Comparison of ENCODE assay signal across 9 cellular contexts in genomic region chr7:35716038-35716803, GRCh38. TPM values are rescaled to one million over a fixed set of nuclear protein-coding genes. Genes with fewer than 3 reads are reported as not detected.
DNase-seq lines count a peak whose midpoint lies in the region; ATAC-seq and TF ChIP-seq lines count a peak whose summit lies in the region.
"Had no signal": no experiment of that assay in that cellular context is flagged by ENCODE, and none has a peak within 500 bp of the region (broad histone marks: within the 10 kb centered on the region; RNA-seq: fewer than 3 reads in every experiment).

No MANE protein-coding gene starts in this region.

- no peak overlapping the region for H3K27ac Mint-ChIP-seq in HFFc6
- H3K27ac Mint-ChIP-seq in stimulated activated memory B cell treated with anti-CD40 and anti-IgM and Interleukin-4, amounts not matched to agents 10 μg/mL and 1 μg/mL and 100 μg/mL, for 72 hours = peak overlapping the region; percentile 55
- no peak overlapping the region for H3K27ac Mint-ChIP-seq in activated naive CD4-positive, alpha-beta T cell treated with anti-CD3 and anti-CD28 coated beads, Interleukin-2, amount 50 U/mL, for 72 hours

- H3K27ac ChIP-seq in caudate nucleus (ENCODE audit: low read depth, low read length) = peak overlapping the region; percentile 93

- peak overlapping the region; percentile 60 for H3K4me3 Mint-ChIP-seq in HFFc6
- H3K4me3 Mint-ChIP-seq in stimulated activated memory B cell treated with anti-CD40 and anti-IgM and Interleukin-4, amounts not matched to agents 10 μg/mL and 1 μg/mL and 100 μg/mL, for 72 hours = no peak overlapping the region

- no peaks in the 10 kb centered on the region; the same call in none of the 2 replicates for H3K27me3 Mint-ChIP-seq in HFFc6 (ENCODE audit: insufficient read depth)
- no peaks in the 10 kb centered on the region for H3K27me3 Mint-ChIP-seq in stimulated activated memory B cell treated with anti-CD40 and anti-IgM and Interleukin-4, amounts not matched to agents 10 μg/mL and 1 μg/mL and 100 μg/mL, for 72 hours

- DNase-seq in HFFc6 (no peak), caudate nucleus (lab: John Stamatoyannopoulos, UW) (peak in 48 of 61 donors; percentile 7 to 81 (median 50)), left colon (no peak), T-helper 9 cell (no peak), OCI-M1 (lab: John Stamatoyannopoulos, UW) (no peak), HuH-7.5 (ENCODE audit: low spot score) (no peak)
- DNase-seq in activated naive CD4-positive, alpha-beta T cell treated with anti-CD3 and anti-CD28 coated beads, Interleukin-2, amount 50 U/mL, for 72 hours (ENCODE audit: low spot score in 2 of 2) = no peak
- DNase-seq: NCI-H748 treated with DMSO at 0.1 percent for 48 hours had no signal

- no peak for TF ChIP-seq CTCF in HFFc6 (IDR thresholded peaks at IDR 0.05)

- peak; percentile 40 for ATAC-seq in left colon
- no peak for ATAC-seq in stimulated activated memory B cell treated with anti-CD40 and anti-IgM and Interleukin-4, amounts not matched to agents 10 μg/mL and 1 μg/mL and 100 μg/mL, for 72 hours
- no peak for ATAC-seq in activated naive CD4-positive, alpha-beta T cell treated with anti-CD3 and anti-CD28 coated beads, Interleukin-2, amount 50 U/mL, for 72 hours

- intact Hi-C loops in left colon (cut with DNase I, micrococcal nuclease) = no loop called here

- peaks cover 11% of the 10 kb centered on the region for H3K4me1 Mint-ChIP-seq in HFFc6 (ENCODE audit: low read depth)
- H3K4me1 Mint-ChIP-seq in stimulated activated memory B cell treated with anti-CD40 and anti-IgM and Interleukin-4, amounts not matched to agents 10 μg/mL and 1 μg/mL and 100 μg/mL, for 72 hours = peaks cover 23% of the 10 kb centered on the region

- H3K36me3 Mint-ChIP-seq in HFFc6 (ENCODE audit: low read depth) = no peaks in the 10 kb centered on the region
- peaks cover 5% of the 10 kb centered on the region for H3K36me3 Mint-ChIP-seq in stimulated activated memory B cell treated with anti-CD40 and anti-IgM and Interleukin-4, amounts not matched to agents 10 μg/mL and 1 μg/mL and 100 μg/mL, for 72 hours
- H3K36me3 Mint-ChIP-seq in activated naive CD4-positive, alpha-beta T cell treated with anti-CD3 and anti-CD28 coated beads, Interleukin-2, amount 50 U/mL, for 72 hours = no peaks in the 10 kb centered on the region

- H3K9me3 Mint-ChIP-seq in HFFc6 = no peaks in the 10 kb centered on the region
- no peaks in the 10 kb centered on the region for H3K9me3 Mint-ChIP-seq in stimulated activated memory B cell treated with anti-CD40 and anti-IgM and Interleukin-4, amounts not matched to agents 10 μg/mL and 1 μg/mL and 100 μg/mL, for 72 hours
- H3K9me3 Mint-ChIP-seq in activated naive CD4-positive, alpha-beta T cell treated with anti-CD3 and anti-CD28 coated beads, Interleukin-2, amount 50 U/mL, for 72 hours = no peaks in the 10 kb centered on the region

RNA-seq across cellular contexts. Expression of gene HERPUD2, which starts 21.3 kb away (rescaled TPM):
- total RNA-seq in HFFc6 (2021; fragmentation: NEBNext Ultra II Directional; extraction: Animal tissue kit (Norgen Biotek cat#: 25700)) = 10 to 100 TPM; 21.2 to 26.5 (median 22.6) TPM
- 10 to 100 TPM; 23.2 to 30.9 TPM for total RNA-seq in left colon
- 10 to 100 TPM; 21.9 to 22.3 TPM for total RNA-seq in activated naive CD4-positive, alpha-beta T cell treated with anti-CD3 and anti-CD28 coated beads, Interleukin-2, amount 50 U/mL, for 72 hours

Comparison
In these comparisons a context has a peak if more than half of its experiments do, and no peak if none do; other contexts are left out.
1. DNase-seq: peak in caudate nucleus (48 of 61); none in HFFc6 (single experiment), left colon (0 of 2), T-helper 9 cell (single experiment), OCI-M1 (single experiment), HuH-7.5 (single experiment) and activated naive CD4-positive, alpha-beta T cell treated with anti-CD3 and anti-CD28 coated beads, Interleukin-2, amount 50 U/mL, for 72 hours (0 of 2).